ENCODE assay signal across 20 cellular contexts in genomic region chr13:93435651-93436050, GRCh38.
"Had no signal": no experiment of that assay in that cellular context is flagged by ENCODE, and none has a peak within 500 bp of the region (broad histone marks: within the 10 kb centered on the region; RNA-seq: fewer than 3 reads in every experiment).

No MANE protein-coding gene starts in this region.

- H3K27me3 Mint-ChIP-seq: IgD-negative memory B cell had no signal

- H3K9ac ChIP-seq: KMS-11 had no signal

- DNase-seq: Kasumi-1, MM.1S, NCI-H1092 treated with DMSO at 0.1 percent for 48 hours, NCI-H1436, NCI-H187, NCI-H2029 treated with DMSO at 0.1 percent for 48 hours, NCI-H2171 treated with DMSO at 0.1 percent for 48 hours, NCI-H345, NCI-H446 treated with DMSO at 0.1 percent for 48 hours, NCI-H510A treated with DMSO at 0.1 percent for 48 hours, NCI-H69, NCI-H774, Right ventricle myocardium superior, RPMI8226 had no signal

- H3K27ac ChIP-seq: KMS-11 had no signal

- H3K27ac Mint-ChIP-seq: IgD-negative memory B cell; T-helper 1 cell treated with Interleukin-12 subunit alpha and Interleukin-12 subunit beta and Interleukin-4 antibody, amounts not matched to agents 30 μg/mL and 1 μg/mL, for 36 hours had no signal

- H3K4me3 ChIP-seq: K562 had no signal

- FAIRE-seq: K562, RCC 7860 had no signal

- H3K4me3 Mint-ChIP-seq: IgD-negative memory B cell; T-helper 1 cell treated with Interleukin-12 subunit alpha and Interleukin-12 subunit beta and Interleukin-4 antibody, amounts not matched to agents 30 μg/mL and 1 μg/mL, for 36 hours had no signal

- H3K4me2 ChIP-seq: KMS-11 had no signal

- ATAC-seq: K562, SK-N-SH treated with all-trans-retinoic acid at 6 μM for 48 hours had no signal
